Comparison of ENCODE assay signal across 27 cellular contexts in the genomic region with DNA sequence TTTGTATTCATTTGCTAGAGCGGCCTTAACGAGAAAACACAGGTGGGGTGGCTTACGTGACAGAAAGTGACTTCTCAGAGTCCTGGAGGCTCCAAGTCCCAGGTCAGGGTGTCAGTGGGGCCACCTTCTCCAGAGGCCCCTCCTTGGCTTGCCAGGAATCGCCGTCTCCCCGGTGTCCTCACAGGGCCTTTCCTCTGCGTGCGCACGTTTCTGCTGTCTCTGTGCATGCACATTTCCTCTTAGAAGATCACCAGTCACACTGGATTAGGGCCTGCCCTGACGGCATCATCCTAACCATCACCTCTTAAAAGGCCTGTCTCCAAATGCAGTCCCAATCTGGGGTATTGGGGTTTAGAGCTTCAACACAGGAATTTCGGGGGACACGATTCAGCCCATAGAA.
"Had no signal": no experiment of that assay in that cellular context is flagged by ENCODE, and none has a peak within 500 bp of the region (broad histone marks: within the 10 kb centered on the region; RNA-seq: fewer than 3 reads in every experiment).

No MANE protein-coding gene starts in this region.

- ATAC-seq: left cardiac atrium; left lung; lower lobe of right lung; natural killer cell; right lobe of liver; stimulated activated memory B cell treated with anti-CD40 and anti-IgM and Interleukin-4, amounts not matched to agents 10 μg/mL and 1 μg/mL and 100 μg/mL, for 72 hours; upper lobe of right lung had no signal

- H3K9me3 ChIP-seq: left lung, lower lobe of right lung, right atrium auricular region, right lobe of liver, stomach, testis, thyroid gland, transverse colon, upper lobe of right lung had no signal

- H3K27ac ChIP-seq: left lung, lower lobe of right lung, parathyroid adenoma, right atrium auricular region, right lobe of liver, stomach, testis, thyroid gland, transverse colon, upper lobe of right lung had no signal

- DNase-seq: hippocampal formation; kidney glomerular epithelial cell; left cardiac atrium; lower lobe of right lung; mesenchymal stem cell; naive B cell; natural killer cell; nephron progenitor cell; nucleus accumbens; stimulated activated CD4-positive, alpha-beta T cell treated with anti-CD3 and anti-CD28 coated beads, Interleukin-1b, Interleukin-23, amount 100 ng/mL, for 48 hours; stimulated activated CD4-positive, alpha-beta T cell treated with anti-CD3 and anti-CD28 coated beads, Interleukin-2, amount 100 ng/mL, for 48 hours; stimulated activated CD4-positive, alpha-beta T cell treated with anti-CD3 and anti-CD28 coated beads, Interleukin-4, amount 100 ng/mL, for 4 hours; stimulated activated CD8-positive, alpha-beta memory T cell treated with anti-CD3 and anti-CD28 coated beads, Interleukin-4, amount 100 ng/mL, for 48 hours; stimulated activated naive CD4-positive, alpha-beta T cell treated with Interleukin-2 at 50 U/mL for 16 hours; stomach; testis; thyroid gland; transverse colon; upper lobe of right lung had no signal

- H3K4me3 Mint-ChIP-seq: mesothelial cell of epicardium; natural killer cell; nephron progenitor cell; stimulated activated memory B cell treated with anti-CD40 and anti-IgM and Interleukin-4, amounts not matched to agents 10 μg/mL and 1 μg/mL and 100 μg/mL, for 72 hours had no signal

- H3K9me3 Mint-ChIP-seq: mesothelial cell of epicardium; natural killer cell; nephron progenitor cell; stimulated activated memory B cell treated with anti-CD40 and anti-IgM and Interleukin-4, amounts not matched to agents 10 μg/mL and 1 μg/mL and 100 μg/mL, for 72 hours had no signal

- H3K4me1 Mint-ChIP-seq: natural killer cell; stimulated activated memory B cell treated with anti-CD40 and anti-IgM and Interleukin-4, amounts not matched to agents 10 μg/mL and 1 μg/mL and 100 μg/mL, for 72 hours had no signal

- H3K9ac ChIP-seq: parathyroid adenoma had no signal

- H3K4me3 ChIP-seq: left lung, lower lobe of right lung, right atrium auricular region, right lobe of liver, smooth muscle cell, stomach, testis, thyroid gland, transverse colon, upper lobe of right lung had no signal

- H2AFZ ChIP-seq: parathyroid adenoma had no signal

- H3K4me1 ChIP-seq: left lung, lower lobe of right lung, parathyroid adenoma, right atrium auricular region, stomach, testis, thyroid gland, transverse colon, upper lobe of right lung had no signal

- H3K27ac Mint-ChIP-seq: mesothelial cell of epicardium; naive B cell; natural killer cell; nephron progenitor cell; progenitor cell of endocrine pancreas; stimulated activated memory B cell treated with anti-CD40 and anti-IgM and Interleukin-4, amounts not matched to agents 10 μg/mL and 1 μg/mL and 100 μg/mL, for 72 hours had no signal

- H3K36me3 Mint-ChIP-seq: mesothelial cell of epicardium; naive B cell; natural killer cell; stimulated activated memory B cell treated with anti-CD40 and anti-IgM and Interleukin-4, amounts not matched to agents 10 μg/mL and 1 μg/mL and 100 μg/mL, for 72 hours had no signal

- H3K36me3 ChIP-seq: left lung, lower lobe of right lung, right atrium auricular region, right lobe of liver, stomach, thyroid gland, transverse colon, upper lobe of right lung had no signal

- H3K4me2 ChIP-seq: smooth muscle cell had no signal

- H3K27me3 ChIP-seq: right atrium auricular region, right lobe of liver, testis, thyroid gland, transverse colon, upper lobe of right lung had no signal
